1 cellular context compared by ENCODE assay signal in the genomic region with DNA sequence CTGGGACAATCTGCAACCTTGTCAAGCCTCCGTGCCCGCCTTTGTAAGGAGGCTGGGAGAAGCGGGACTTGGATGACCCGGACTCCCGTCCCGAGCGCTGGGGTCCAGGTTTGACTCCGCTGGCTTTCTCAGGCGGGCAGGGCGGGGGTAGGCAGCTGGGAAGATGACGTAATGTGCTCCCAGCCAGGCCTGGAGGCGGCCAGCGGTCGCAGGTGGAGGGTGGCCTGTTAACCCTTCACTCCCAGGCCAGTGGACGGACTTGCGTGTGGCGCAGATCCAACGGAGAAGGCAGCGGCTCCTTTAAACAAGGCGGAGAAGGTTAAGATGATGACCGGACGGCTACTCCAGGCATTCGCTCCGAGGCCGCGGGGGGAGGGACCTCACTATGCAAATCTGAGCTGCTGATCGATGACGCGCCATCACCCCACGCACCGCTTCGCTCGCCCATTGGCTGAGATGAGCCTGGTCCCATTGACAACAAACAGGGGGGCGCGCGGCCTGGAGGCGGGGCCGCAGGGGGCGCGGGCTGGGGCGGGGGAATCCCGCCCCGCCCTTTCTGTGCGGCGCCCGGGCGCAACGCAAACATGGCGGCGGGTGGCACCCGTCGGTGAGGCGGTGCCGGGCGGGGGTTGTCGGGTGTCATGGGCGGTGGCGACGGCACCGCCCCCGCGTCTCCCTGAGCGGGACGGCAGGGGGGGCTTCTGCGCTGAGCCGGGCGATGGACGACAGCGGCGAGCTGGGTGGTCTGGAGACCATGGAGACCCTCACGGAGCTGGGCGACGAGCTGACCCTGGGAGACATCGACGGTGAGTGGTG.
TF ChIP-seq lines count a peak whose summit lies in the region.

SREBF2 (plus strand) TSS at position 553 of the 816 bp plus-strand sequence; CDS start at position 719, 166 bp downstream.

TF ChIP-seq in GM12878, 131 proteins besides CTCF, POLR2A, EP300 and RAD21 (continued from another document and continues in another):
- TF ChIP-seq E2F4 (IDR thresholded peaks at IDR 0.05; ENCODE audit: low read depth, low read length) (peak; percentile 40; the same call in 1 of the 2 replicates), TCF7 (IDR thresholded peaks at IDR 0.05; ENCODE audit: borderline replicate concordance) (no peak), ATF7 (IDR thresholded peaks at IDR 0.05; ENCODE audit: low read depth) (peak; percentile 99), TCF3 (IDR thresholded peaks at IDR 0.05; ENCODE audit: borderline replicate concordance, insufficient read depth, low read depth, low read length) (peak; percentile 77; the same call in 1 of the 2 replicates), MTA2 (IDR thresholded peaks at IDR 0.05; ENCODE audit: low read depth) (peak; percentile 60; the same call in 1 of the 2 replicates), MEF2A (IDR thresholded peaks at IDR 0.05; ENCODE audit: insufficient read depth, low read depth, low read length) (no peak), IRF3 (IDR thresholded peaks at IDR 0.05) (peak; percentile 26; the same call in 1 of the 2 replicates), NR2C1 (IDR thresholded peaks at IDR 0.05) (no peak), BCL11A (IDR thresholded peaks at IDR 0.05; ENCODE audit: low read depth, low read length) (no peak), RFX5 (IDR thresholded peaks at IDR 0.05; ENCODE audit: low read depth, low read length) (peak; percentile 72; the same call in 1 of the 2 replicates), IRF5 (IDR thresholded peaks at IDR 0.05; ENCODE audit: borderline replicate concordance) (no peak), RUNX3 (IDR thresholded peaks at IDR 0.05; ENCODE audit: low read length) (peak; percentile 60), CHD1 (IDR thresholded peaks at IDR 0.05; ENCODE audit: low read depth, low read length) (peak; percentile 44; the same call in 1 of the 2 replicates), BMI1 (IDR thresholded peaks at IDR 0.05; ENCODE audit: borderline replicate concordance) (no peak), BRCA1 (IDR thresholded peaks at IDR 0.05; ENCODE audit: low read depth, low read length) (no peak), NBN (IDR thresholded peaks at IDR 0.05) (peak; percentile 89; the same call in 1 of the 2 replicates), FOXM1 (IDR thresholded peaks at IDR 0.05; ENCODE audit: low read depth, low read length) (no peak), ZNF24 (IDR thresholded peaks at IDR 0.05) (no peak), HSF1 (IDR thresholded peaks at IDR 0.05; ENCODE audit: low read depth, low read length) (no peak), CEBPZ (IDR thresholded peaks at IDR 0.05; ENCODE audit: low read depth, low read length) (no peak), STAT1 (conservative IDR thresholded peaks at IDR 0.05) (no peak), RB1 (IDR thresholded peaks at IDR 0.05; ENCODE audit: borderline replicate concordance) (no peak; the same call in 1 of the 2 replicates), BACH1 (IDR thresholded peaks at IDR 0.05; ENCODE audit: borderline replicate concordance) (peak; percentile 52; the same call in 1 of the 2 replicates), ATF2 (IDR thresholded peaks at IDR 0.05; ENCODE audit: low read length) (peak; percentile 91), SIN3A (IDR thresholded peaks at IDR 0.05; ENCODE audit: low read depth, low read length) (peak; percentile 69), ZNF384 (IDR thresholded peaks at IDR 0.05; ENCODE audit: borderline replicate concordance, low read depth, low read length) (no peak), ZNF207 (IDR thresholded peaks at IDR 0.05; ENCODE audit: borderline replicate concordance) (peak; percentile 59; the same call in 1 of the 2 replicates), PAX5 (IDR thresholded peaks at IDR 0.05; ENCODE audit: borderline replicate concordance, low read depth, low read length) (peak; percentile 67; the same call in 1 of the 2 replicates), SUZ12 (IDR thresholded peaks at IDR 0.05; ENCODE audit: unreplicated experiment) (no peak), DPF2 (IDR thresholded peaks at IDR 0.05) (peak; percentile 78), RBBP5 (conservative IDR thresholded peaks at IDR 0.05) (no peak), NR2F1 (conservative IDR thresholded peaks at IDR 0.05) (peak; percentile 87)
- TF ChIP-seq, protein P1, sequence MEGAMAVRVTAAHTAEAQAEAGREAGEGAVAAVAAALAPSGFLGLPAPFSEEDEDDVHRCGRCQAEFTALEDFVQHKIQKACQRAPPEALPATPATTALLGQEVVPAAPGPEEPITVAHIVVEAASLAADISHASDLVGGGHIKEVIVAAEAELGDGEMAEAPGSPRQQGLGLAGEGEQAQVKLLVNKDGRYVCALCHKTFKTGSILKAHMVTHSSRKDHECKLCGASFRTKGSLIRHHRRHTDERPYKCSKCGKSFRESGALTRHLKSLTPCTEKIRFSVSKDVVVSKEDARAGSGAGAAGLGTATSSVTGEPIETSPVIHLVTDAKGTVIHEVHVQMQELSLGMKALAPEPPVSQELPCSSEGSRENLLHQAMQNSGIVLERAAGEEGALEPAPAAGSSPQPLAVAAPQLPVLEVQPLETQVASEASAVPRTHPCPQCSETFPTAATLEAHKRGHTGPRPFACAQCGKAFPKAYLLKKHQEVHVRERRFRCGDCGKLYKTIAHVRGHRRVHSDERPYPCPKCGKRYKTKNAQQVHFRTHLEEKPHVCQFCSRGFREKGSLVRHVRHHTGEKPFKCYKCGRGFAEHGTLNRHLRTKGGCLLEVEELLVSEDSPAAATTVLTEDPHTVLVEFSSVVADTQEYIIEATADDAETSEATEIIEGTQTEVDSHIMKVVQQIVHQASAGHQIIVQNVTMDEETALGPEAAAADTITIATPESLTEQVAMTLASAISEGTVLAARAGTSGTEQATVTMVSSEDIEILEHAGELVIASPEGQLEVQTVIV (IDR thresholded peaks at IDR 0.05; ENCODE audit: borderline replicate concordance, partially characterized antibody) = peak; percentile 98
- TF ChIP-seq, protein P2, sequence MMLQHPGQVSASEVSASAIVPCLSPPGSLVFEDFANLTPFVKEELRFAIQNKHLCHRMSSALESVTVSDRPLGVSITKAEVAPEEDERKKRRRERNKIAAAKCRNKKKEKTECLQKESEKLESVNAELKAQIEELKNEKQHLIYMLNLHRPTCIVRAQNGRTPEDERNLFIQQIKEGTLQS (IDR thresholded peaks at IDR 0.05; ENCODE audit: borderline replicate concordance, extremely low read depth, low read depth, low read length) = no peak
- TF ChIP-seq, protein P3, sequence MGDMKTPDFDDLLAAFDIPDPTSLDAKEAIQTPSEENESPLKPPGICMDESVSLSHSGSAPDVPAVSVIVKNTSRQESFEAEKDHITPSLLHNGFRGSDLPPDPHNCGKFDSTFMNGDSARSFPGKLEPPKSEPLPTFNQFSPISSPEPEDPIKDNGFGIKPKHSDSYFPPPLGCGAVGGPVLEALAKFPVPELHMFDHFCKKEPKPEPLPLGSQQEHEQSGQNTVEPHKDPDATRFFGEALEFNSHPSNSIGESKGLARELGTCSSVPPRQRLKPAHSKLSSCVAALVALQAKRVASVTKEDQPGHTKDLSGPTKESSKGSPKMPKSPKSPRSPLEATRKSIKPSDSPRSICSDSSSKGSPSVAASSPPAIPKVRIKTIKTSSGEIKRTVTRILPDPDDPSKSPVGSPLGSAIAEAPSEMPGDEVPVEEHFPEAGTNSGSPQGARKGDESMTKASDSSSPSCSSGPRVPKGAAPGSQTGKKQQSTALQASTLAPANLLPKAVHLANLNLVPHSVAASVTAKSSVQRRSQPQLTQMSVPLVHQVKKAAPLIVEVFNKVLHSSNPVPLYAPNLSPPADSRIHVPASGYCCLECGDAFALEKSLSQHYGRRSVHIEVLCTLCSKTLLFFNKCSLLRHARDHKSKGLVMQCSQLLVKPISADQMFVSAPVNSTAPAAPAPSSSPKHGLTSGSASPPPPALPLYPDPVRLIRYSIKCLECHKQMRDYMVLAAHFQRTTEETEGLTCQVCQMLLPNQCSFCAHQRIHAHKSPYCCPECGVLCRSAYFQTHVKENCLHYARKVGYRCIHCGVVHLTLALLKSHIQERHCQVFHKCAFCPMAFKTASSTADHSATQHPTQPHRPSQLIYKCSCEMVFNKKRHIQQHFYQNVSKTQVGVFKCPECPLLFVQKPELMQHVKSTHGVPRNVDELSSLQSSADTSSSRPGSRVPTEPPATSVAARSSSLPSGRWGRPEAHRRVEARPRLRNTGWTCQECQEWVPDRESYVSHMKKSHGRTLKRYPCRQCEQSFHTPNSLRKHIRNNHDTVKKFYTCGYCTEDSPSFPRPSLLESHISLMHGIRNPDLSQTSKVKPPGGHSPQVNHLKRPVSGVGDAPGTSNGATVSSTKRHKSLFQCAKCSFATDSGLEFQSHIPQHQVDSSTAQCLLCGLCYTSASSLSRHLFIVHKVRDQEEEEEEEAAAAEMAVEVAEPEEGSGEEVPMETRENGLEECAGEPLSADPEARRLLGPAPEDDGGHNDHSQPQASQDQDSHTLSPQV (IDR thresholded peaks at IDR 0.05) = no peak
- TF ChIP-seq, protein P4, sequence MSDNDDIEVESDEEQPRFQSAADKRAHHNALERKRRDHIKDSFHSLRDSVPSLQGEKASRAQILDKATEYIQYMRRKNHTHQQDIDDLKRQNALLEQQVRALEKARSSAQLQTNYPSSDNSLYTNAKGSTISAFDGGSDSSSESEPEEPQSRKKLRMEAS (IDR thresholded peaks at IDR 0.05; ENCODE audit: low read depth, low read length) = no peak; the same call in 1 of the 2 replicates
